Comparison of ENCODE assay signal across 8 cellular contexts in genomic region chr12:127162902-127163301, GRCh38.
DNase-seq lines count a peak whose midpoint lies in the region; ATAC-seq and TF ChIP-seq lines count a peak whose summit lies in the region.

No MANE protein-coding gene starts in this region.

- H3K9me3 ChIP-seq in CD8-positive, alpha-beta memory T cell (ENCODE audit: low read length) = no peaks in the 10 kb centered on the region
- H3K9me3 ChIP-seq in esophagus muscularis mucosa (no peaks in the 10 kb centered on the region), upper lobe of right lung (no peaks in the 10 kb centered on the region), uterus (no peaks in the 10 kb centered on the region)

- TF ChIP-seq POLR2A in esophagus muscularis mucosa (IDR thresholded peaks at IDR 0.05; ENCODE audit: low read depth) = no peak
- TF ChIP-seq POLR2A in uterus (IDR thresholded peaks at IDR 0.05) = no peak

- TF ChIP-seq CTCF in esophagus muscularis mucosa (IDR thresholded peaks at IDR 0.05) (no peak), upper lobe of right lung (IDR thresholded peaks at IDR 0.05) (no peak), uterus (IDR thresholded peaks at IDR 0.05) (no peak)

- POLR2A ChIA-PET in CD8-positive, alpha-beta memory T cell (lab: Charles Lee) = interaction anchor here (0.9 kb wide), 1 partner anchor 16 kb away, joined by 3 read pairs; no protein-coding TSS in a partner anchor

- H3K27me3 ChIP-seq in CD8-positive, alpha-beta memory T cell (ENCODE audit: insufficient read depth, low read length, poor library complexity, severe bottlenecking) = no peaks in the 10 kb centered on the region
- H3K27me3 ChIP-seq in esophagus muscularis mucosa = no peaks in the 10 kb centered on the region
- H3K27me3 ChIP-seq in upper lobe of right lung = no peaks in the 10 kb centered on the region
- H3K27me3 ChIP-seq in uterus = no peaks in the 10 kb centered on the region

- 14% methylated on average over 1 of the region's 1 CpG for WGBS in esophagus muscularis mucosa

- H3K27ac Mint-ChIP-seq in CD8-positive, alpha-beta memory T cell = peak overlapping the region in 7 of 8 donors; percentile 61 to 90 (median 84)
- H3K27ac Mint-ChIP-seq in T-helper 2 cell treated with Interferon-gamma antibody and Interleukin-4, amounts not matched to agents 5 μg/mL and 100 μg/mL, for 36 hours = peak overlapping the region; percentile 79

- H3K27me3 Mint-ChIP-seq in CD8-positive, alpha-beta memory T cell = peaks cover under 1 to 4% of the 10 kb centered on the region in 2 donors
- H3K27me3 Mint-ChIP-seq in T-helper 2 cell treated with Interferon-gamma antibody and Interleukin-4, amounts not matched to agents 5 μg/mL and 100 μg/mL, for 36 hours (ENCODE audit: low read depth) = peaks cover 6% of the 10 kb centered on the region

- ATAC-seq in HG02642 (IDR thresholded peaks at IDR 0.05; ENCODE audit: poor library complexity, unreplicated experiment) = peak; percentile 75
- ATAC-seq in upper lobe of right lung = peak; percentile 21

- H3K4me1 ChIP-seq in CD8-positive, alpha-beta memory T cell (ENCODE audit: insufficient read depth, low read length) = peaks cover 22% of the 10 kb centered on the region
- H3K4me1 ChIP-seq in esophagus muscularis mucosa = peaks cover 0 to 10% (median 5%) of the 10 kb centered on the region in 4 donors
- no peaks in the 10 kb centered on the region for H3K4me1 ChIP-seq in upper lobe of right lung
- H3K4me1 ChIP-seq in uterus = no peaks in the 10 kb centered on the region

- peaks cover 29 to 50% (median 32%) of the 10 kb centered on the region in 3 donors for H3K4me1 Mint-ChIP-seq in CD8-positive, alpha-beta memory T cell
- peaks cover 24% of the 10 kb centered on the region for H3K4me1 Mint-ChIP-seq in T-helper 2 cell treated with Interferon-gamma antibody and Interleukin-4, amounts not matched to agents 5 μg/mL and 100 μg/mL, for 36 hours (ENCODE audit: low read depth)

- H3K9me3 Mint-ChIP-seq in CD8-positive, alpha-beta memory T cell = peaks cover 0 to 6% (median 4%) of the 10 kb centered on the region in 5 donors
- H3K9me3 Mint-ChIP-seq in T-helper 2 cell treated with Interferon-gamma antibody and Interleukin-4, amounts not matched to agents 5 μg/mL and 100 μg/mL, for 36 hours = peaks cover 10% of the 10 kb centered on the region

- intact Hi-C loops in esophagus muscularis mucosa (cut with DNase I) (no loop called here), upper lobe of right lung (cut with DNase I) (no loop called here), uterus (cut with DNase I; ENCODE audit: low total_unique reads) (no loop called here)

- CTCF ChIA-PET in CD8-positive, alpha-beta memory T cell (lab: Charles Lee) = interaction anchor here (1.2 to 2.2 kb wide), 2 partner anchors 17 to 54 kb away, joined by 4 to 7 read pairs; no protein-coding TSS in a partner anchor

- no peaks in the 10 kb centered on the region for H3K36me3 ChIP-seq in CD8-positive, alpha-beta memory T cell (ENCODE audit: insufficient read depth, low read length)
- H3K36me3 ChIP-seq in esophagus muscularis mucosa (no peaks in the 10 kb centered on the region), upper lobe of right lung (no peaks in the 10 kb centered on the region), uterus (no peaks in the 10 kb centered on the region)

- H3K27ac ChIP-seq in CD8-positive, alpha-beta memory T cell (ENCODE audit: low read depth, low read length) = peak overlapping the region; percentile 52
- H3K27ac ChIP-seq in esophagus muscularis mucosa (replicated peaks in 1 of 4) (no peak overlapping the region), upper lobe of right lung (no peak overlapping the region), uterus (no peak overlapping the region)

- H3K36me3 Mint-ChIP-seq in CD8-positive, alpha-beta memory T cell = no peaks in the 10 kb centered on the region
- H3K36me3 Mint-ChIP-seq in T-helper 2 cell treated with Interferon-gamma antibody and Interleukin-4, amounts not matched to agents 5 μg/mL and 100 μg/mL, for 36 hours (ENCODE audit: low read depth) = peaks cover 5% of the 10 kb centered on the region

- H3K4me3 ChIP-seq in CD8-positive, alpha-beta memory T cell (ENCODE audit: low read length) = no peak overlapping the region
- H3K4me3 ChIP-seq in esophagus muscularis mucosa (no peak overlapping the region), upper lobe of right lung (no peak overlapping the region), uterus (no peak overlapping the region)

- DNase-seq in CD8-positive, alpha-beta memory T cell = peak in 2 of 5 donors; percentile 53 to 80
- DNase-seq in T-helper 2 cell treated with Interferon-gamma antibody and Interleukin-4, amounts not matched to agents 5 μg/mL and 100 μg/mL, for 36 hours (ENCODE audit: low spot score) = peak; percentile 48
- DNase-seq in esophagus muscularis mucosa (ENCODE audit: extremely low spot score) (peak; percentile 85), upper lobe of right lung (no peak), NCI-H1105 treated with DMSO at 0.1 percent for 48 hours (lab: John Stamatoyannopoulos, UW) (no peak), NCI-H128 (lab: John Stamatoyannopoulos, UW; ENCODE audit: unreplicated experiment) (no peak), uterus (no peak)

- TF ChIP-seq EP300 in esophagus muscularis mucosa (IDR thresholded peaks at IDR 0.05) = no peak

- peak overlapping the region in 5 of 7 donors; percentile 14 to 49 (median 41) for H3K4me3 Mint-ChIP-seq in CD8-positive, alpha-beta memory T cell
- H3K4me3 Mint-ChIP-seq in T-helper 2 cell treated with Interferon-gamma antibody and Interleukin-4, amounts not matched to agents 5 μg/mL and 100 μg/mL, for 36 hours = peak overlapping the region; percentile 44

Comparison
In these comparisons a context has a peak if more than half of its experiments do, and no peak if none do; other contexts are left out.
1. DNase-seq: peak in T-helper 2 cell treated with Interferon-gamma antibody and Interleukin-4, amounts not matched to agents 5 μg/mL and 100 μg/mL, for 36 hours (single experiment) and esophagus muscularis mucosa (single experiment); none in upper lobe of right lung (single experiment), NCI-H1105 treated with DMSO at 0.1 percent for 48 hours (single experiment), NCI-H128 (single experiment) and uterus (0 of 2).